10 cellular contexts compared by ENCODE assay signal in the genomic region with DNA sequence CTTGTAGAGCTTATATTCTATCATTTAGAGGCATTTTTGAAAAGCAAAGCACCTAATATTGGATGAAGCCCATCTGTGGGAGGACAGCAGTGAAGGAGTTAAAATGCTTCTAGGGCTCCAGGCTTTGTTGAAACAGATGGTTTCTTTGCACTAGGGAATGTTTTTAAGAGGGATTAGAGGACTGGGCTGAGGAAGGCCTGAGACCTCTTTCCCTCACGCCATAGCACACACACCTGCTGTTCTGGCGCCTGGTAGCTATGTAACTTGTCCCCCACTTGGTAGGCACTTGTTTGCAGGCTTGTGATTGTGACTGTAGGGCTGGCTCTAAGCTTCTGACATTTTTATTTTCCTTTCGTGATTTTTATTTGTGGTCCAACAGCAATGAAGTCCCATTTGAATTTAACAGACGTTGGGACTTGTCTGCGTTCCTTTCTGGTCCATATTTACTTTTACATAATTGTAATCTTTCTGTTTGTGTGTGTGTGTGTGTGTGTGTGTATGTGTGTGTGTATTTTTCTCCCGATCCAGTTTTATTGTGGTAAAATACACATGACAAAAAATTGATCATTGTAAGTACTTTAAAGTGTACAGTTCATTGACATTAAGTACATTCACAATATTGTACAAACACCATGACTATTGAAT. TPM values are rescaled to one million over a fixed set of nuclear protein-coding genes. Genes with fewer than 3 reads are reported as not detected.
DNase-seq lines count a peak whose midpoint lies in the region; ATAC-seq lines count a peak whose summit lies in the region.
"Had no signal": no experiment of that assay in that cellular context is flagged by ENCODE, and none has a peak within 500 bp of the region (broad histone marks: within the 10 kb centered on the region; RNA-seq: fewer than 3 reads in every experiment).

No MANE protein-coding gene starts in this region.

- H3K9me3 ChIP-seq in ectodermal cell (ENCODE audit: control insufficient read depth, low read length) (no peaks in the 10 kb centered on the region), right cardiac atrium (ENCODE audit: control insufficient read depth, low read length) (no peaks in the 10 kb centered on the region)

- DNase-seq in H7 = peak; percentile 64
- DNase-seq in NCI-H2196 treated with DMSO at 0.1 percent for 48 hours (lab: John Stamatoyannopoulos, UW; ENCODE audit: unreplicated experiment) = peak; percentile 68
- peak; percentile 49 for DNase-seq in retina
- DNase-seq in kidney glomerular epithelial cell (lab: John Stamatoyannopoulos, UW) = no peak
- no peak for DNase-seq in right cardiac atrium
- DNase-seq in cardiac septum (ENCODE audit: low spot score) = no peak
- DNase-seq: dermis blood vessel endothelial cell had no signal

- H3K4me3 ChIP-seq in H7 (ENCODE audit: insufficient read depth, low read depth, low read length) (no peak overlapping the region), ectodermal cell (ENCODE audit: insufficient read depth, low read depth, low read length) (no peak overlapping the region), right cardiac atrium (ENCODE audit: low read length) (no peak overlapping the region)

- ATAC-seq in right cardiac atrium (no peak), HG02938 (IDR thresholded peaks at IDR 0.05; ENCODE audit: unreplicated experiment) (no peak)
- ATAC-seq: activated T-helper 17 cell treated with anti-CD3 and anti-CD28 coated beads, Interleukin-2, amount 50 U/mL, for 72 hours had no signal

- H3K27me3 ChIP-seq in H7 (ENCODE audit: control insufficient read depth, insufficient read depth, low read length) (no peaks in the 10 kb centered on the region), ectodermal cell (ENCODE audit: control insufficient read depth, insufficient read depth, low read length, poor library complexity, severe bottlenecking) (no peaks in the 10 kb centered on the region), right cardiac atrium (ENCODE audit: control insufficient read depth, insufficient read depth) (no peaks in the 10 kb centered on the region)

- H3K36me3 ChIP-seq in H7 (replicated peaks; ENCODE audit: control insufficient read depth, insufficient read depth, low read length) (no peaks in the 10 kb centered on the region), ectodermal cell (ENCODE audit: control insufficient read depth, insufficient read depth, low read length) (no peaks in the 10 kb centered on the region)

- WGBS in ectodermal cell, 2 experiments = 17 to 22% methylated on average over 3 to 4 of the region's 6 CpGs
- 82% methylated on average over 6 of the region's 6 CpGs for WGBS in right cardiac atrium

- H3K27ac ChIP-seq in ectodermal cell (ENCODE audit: insufficient read depth, low read depth, low read length, poor library complexity, severe bottlenecking) (peak overlapping the region; percentile 88), right cardiac atrium (ENCODE audit: low read length) (no peak overlapping the region)

- H3K4me1 ChIP-seq in ectodermal cell (ENCODE audit: control insufficient read depth, insufficient read depth, low read length) (peaks cover 60% of the 10 kb centered on the region), right cardiac atrium (ENCODE audit: control insufficient read depth, insufficient read depth, low read length) (peaks cover 11% of the 10 kb centered on the region)

- intact Hi-C loops in right cardiac atrium (cut with DNase I) = no loop called here
- intact Hi-C loops in cardiac septum (cut with DNase I) = no loop called here

RNA-seq across cellular contexts. Expression of a gene that starts 33.6 kb away (rescaled TPM):
- total RNA-seq in H7 (2014; rRNA removed; shearing (Covaris generic)) = 102 and 152 TPM in 2 replicates
- polyA plus RNA-seq in ectodermal cell (2013, experiment 1 of 4) = 98.6 TPM
- 138 TPM for polyA plus RNA-seq in ectodermal cell (2013, experiment 2 of 4)
- polyA plus RNA-seq in ectodermal cell (2013, experiment 3 of 4) = 72.0 TPM
- 103 TPM for polyA plus RNA-seq in ectodermal cell (2013, experiment 4 of 4)
- total RNA-seq in right cardiac atrium = 100 to 1,000 TPM; 294 to 359 (median 326) TPM
- 145 TPM for polyA plus RNA-seq in right cardiac atrium
- total RNA-seq in cardiac septum = 331 TPM

Comparison
In these comparisons a context has a peak if more than half of its experiments do, and no peak if none do; other contexts are left out.
1. DNase-seq: peak in H7 (single experiment), NCI-H2196 treated with DMSO at 0.1 percent for 48 hours (single experiment) and retina (single experiment); none in kidney glomerular epithelial cell (single experiment), right cardiac atrium (0 of 3) and cardiac septum (single experiment).